23 cellular contexts compared by ENCODE assay signal in genomic region chr11:41281131-41281742, GRCh38.
DNase-seq lines count a peak whose midpoint lies in the region; ATAC-seq and TF ChIP-seq lines count a peak whose summit lies in the region.
"Had no signal": no experiment of that assay in that cellular context is flagged by ENCODE, and none has a peak within 500 bp of the region (broad histone marks: within the 10 kb centered on the region; RNA-seq: fewer than 3 reads in every experiment).

No MANE protein-coding gene starts in this region.

- TF ChIP-seq EP300 in stomach (IDR thresholded peaks at IDR 0.05) = no peak

- H3K4me3 ChIP-seq in AG10803 (ENCODE audit: low read length) (no peak overlapping the region), neural progenitor cell (no peak overlapping the region), stomach (no peak overlapping the region)
- H3K4me3 ChIP-seq: GM12878, lower lobe of right lung, SJSA1, uterus had no signal

- TF ChIP-seq POLR2A in stomach (IDR thresholded peaks at IDR 0.05) = no peak

- TF ChIP-seq CTCF in AG10803 (conservative IDR thresholded peaks at IDR 0.05; ENCODE audit: low read length) (no peak), neural progenitor cell (IDR thresholded peaks at IDR 0.05) (no peak), stomach (IDR thresholded peaks at IDR 0.05) (no peak)

- H3K27ac ChIP-seq in neural progenitor cell (no peak overlapping the region), stomach (no peak overlapping the region)
- H3K27ac ChIP-seq: lower lobe of right lung, SJSA1, uterus had no signal

- H3K9me3 ChIP-seq in neural progenitor cell (ENCODE audit: low read depth) (no peaks in the 10 kb centered on the region), stomach (no peaks in the 10 kb centered on the region)
- H3K9me3 ChIP-seq: lower lobe of right lung, SJSA1, uterus had no signal

- no peaks in the 10 kb centered on the region for H3K79me2 ChIP-seq in neural progenitor cell (ENCODE audit: low read depth)

- ATAC-seq in natural killer cell treated with Interleukin-12 subunit alpha and Interleukin-12 subunit beta and Interleukin-15 and Interleukin-18, amount 100 ng/mL, for 72 hours = no peak
- ATAC-seq: GM12878; lower lobe of right lung; sciatic nerve; stimulated activated naive CD8-positive, alpha-beta T cell treated with anti-CD3 and anti-CD28 coated beads, Interleukin-15, amount 100 ng/mL, for 72 hours had no signal

- peaks cover 58% of the 10 kb centered on the region for H3K4me1 Mint-ChIP-seq in neural progenitor cell
- no peaks in the 10 kb centered on the region for H3K4me1 Mint-ChIP-seq in natural killer cell treated with Interleukin-12 subunit alpha and Interleukin-12 subunit beta and Interleukin-15 and Interleukin-18, amount 100 ng/mL, for 72 hours (ENCODE audit: low read depth in 2 of 2)
- H3K4me1 Mint-ChIP-seq: stimulated activated naive CD8-positive, alpha-beta T cell treated with anti-CD3 and anti-CD28 coated beads, Interleukin-15, amount 100 ng/mL, for 72 hours had no signal

- H3K36me3 Mint-ChIP-seq in neural progenitor cell = no peaks in the 10 kb centered on the region
- no peaks in the 10 kb centered on the region for H3K36me3 Mint-ChIP-seq in natural killer cell treated with Interleukin-12 subunit alpha and Interleukin-12 subunit beta and Interleukin-15 and Interleukin-18, amount 100 ng/mL, for 72 hours

- H3K27ac Mint-ChIP-seq in neural progenitor cell = peak overlapping the region; percentile 40
- H3K27ac Mint-ChIP-seq in natural killer cell treated with Interleukin-12 subunit alpha and Interleukin-12 subunit beta and Interleukin-15 and Interleukin-18, amount 100 ng/mL, for 72 hours = no peak overlapping the region
- H3K27ac Mint-ChIP-seq: endodermal cell; stimulated activated naive CD8-positive, alpha-beta T cell treated with anti-CD3 and anti-CD28 coated beads, Interleukin-15, amount 100 ng/mL, for 72 hours had no signal

- no peak overlapping the region for H3K4me3 Mint-ChIP-seq in neural progenitor cell
- no peak overlapping the region for H3K4me3 Mint-ChIP-seq in natural killer cell treated with Interleukin-12 subunit alpha and Interleukin-12 subunit beta and Interleukin-15 and Interleukin-18, amount 100 ng/mL, for 72 hours
- H3K4me3 Mint-ChIP-seq: endodermal cell; stimulated activated naive CD8-positive, alpha-beta T cell treated with anti-CD3 and anti-CD28 coated beads, Interleukin-15, amount 100 ng/mL, for 72 hours had no signal

- H3K27me3 ChIP-seq in neural progenitor cell (no peaks in the 10 kb centered on the region), stomach (no peaks in the 10 kb centered on the region)
- H3K27me3 ChIP-seq: uterus had no signal

- no peaks in the 10 kb centered on the region for H4K20me1 ChIP-seq in neural progenitor cell (ENCODE audit: low read depth)

- H3F3A ChIP-seq in neural progenitor cell (ENCODE audit: low read depth) = no peaks in the 10 kb centered on the region

- peaks cover 25% of the 10 kb centered on the region for H3K4me1 ChIP-seq in neural progenitor cell
- no peaks in the 10 kb centered on the region for H3K4me1 ChIP-seq in stomach
- H3K4me1 ChIP-seq: lower lobe of right lung, SJSA1, uterus had no signal

- H3K36me3 ChIP-seq in neural progenitor cell (no peaks in the 10 kb centered on the region), stomach (no peaks in the 10 kb centered on the region)
- H3K36me3 ChIP-seq: lower lobe of right lung, SJSA1, uterus had no signal

- DNase-seq in AG10803 (ENCODE audit: low read depth) (peak; percentile 4), glomerular visceral epithelial cell (ENCODE audit: extremely low spot score) (peak; percentile 70), neural progenitor cell (ENCODE audit: low spot score) (no peak), mesenteric fat pad (ENCODE audit: low spot score) (no peak), ureter (ENCODE audit: low spot score) (no peak), stomach (no peak)
- DNase-seq in natural killer cell treated with Interleukin-12 subunit alpha and Interleukin-12 subunit beta and Interleukin-15 and Interleukin-18, amount 100 ng/mL, for 72 hours (ENCODE audit: low spot score) = no peak
- DNase-seq: activated CD4-positive, alpha-beta T cell treated with anti-CD3 and anti-CD28 coated beads for 48 hours; activated CD8-positive, alpha-beta memory T cell treated with anti-CD3 and anti-CD28 coated beads, Interleukin-2, amount 50 U/mL, for 4 hours; activated gamma-delta T cell treated with Interleukin-2 at 50 U/mL for 16 hours; amniotic stem cell; endodermal cell; lower lobe of right lung; MM.1S; NCI-H187; NCI-H446 treated with DMSO at 0.1 percent for 48 hours; stimulated activated CD4-positive, alpha-beta T cell treated with anti-CD3 and anti-CD28 coated beads, Interleukin-1b, Interleukin-23, amount 100 ng/mL, for 48 hours; stimulated activated naive CD8-positive, alpha-beta T cell treated with anti-CD3 and anti-CD28 coated beads, Interleukin-15, amount 100 ng/mL, for 72 hours; uterus had no signal

- WGBS in stomach, 5 donors = 60 to 80% (median 76%) methylated on average over 7 of the region's 7 CpGs

- H3K9me3 Mint-ChIP-seq in neural progenitor cell = no peaks in the 10 kb centered on the region
- peaks cover 23% of the 10 kb centered on the region for H3K9me3 Mint-ChIP-seq in natural killer cell treated with Interleukin-12 subunit alpha and Interleukin-12 subunit beta and Interleukin-15 and Interleukin-18, amount 100 ng/mL, for 72 hours
- H3K9me3 Mint-ChIP-seq: endodermal cell had no signal

- no peak overlapping the region for H2AFZ ChIP-seq in neural progenitor cell (replicated peaks)

- H3K4me2 ChIP-seq in neural progenitor cell = no peak overlapping the region

- intact Hi-C loops in stomach (cut with DNase I; ENCODE audit: low total_unique reads) = no loop called here

- H3K9ac ChIP-seq in neural progenitor cell = no peak overlapping the region

- H3K27me3 Mint-ChIP-seq in neural progenitor cell (ENCODE audit: insufficient read depth, low read depth) = no peaks in the 10 kb centered on the region
- H3K27me3 Mint-ChIP-seq in natural killer cell treated with Interleukin-12 subunit alpha and Interleukin-12 subunit beta and Interleukin-15 and Interleukin-18, amount 100 ng/mL, for 72 hours = no peaks in the 10 kb centered on the region
- H3K27me3 Mint-ChIP-seq: stimulated activated naive CD8-positive, alpha-beta T cell treated with anti-CD3 and anti-CD28 coated beads, Interleukin-15, amount 100 ng/mL, for 72 hours had no signal

TF ChIP-seq in PFSK-1, 5 proteins besides CTCF, POLR2A, EP300 and RAD21:
- TF ChIP-seq, protein P1, sequence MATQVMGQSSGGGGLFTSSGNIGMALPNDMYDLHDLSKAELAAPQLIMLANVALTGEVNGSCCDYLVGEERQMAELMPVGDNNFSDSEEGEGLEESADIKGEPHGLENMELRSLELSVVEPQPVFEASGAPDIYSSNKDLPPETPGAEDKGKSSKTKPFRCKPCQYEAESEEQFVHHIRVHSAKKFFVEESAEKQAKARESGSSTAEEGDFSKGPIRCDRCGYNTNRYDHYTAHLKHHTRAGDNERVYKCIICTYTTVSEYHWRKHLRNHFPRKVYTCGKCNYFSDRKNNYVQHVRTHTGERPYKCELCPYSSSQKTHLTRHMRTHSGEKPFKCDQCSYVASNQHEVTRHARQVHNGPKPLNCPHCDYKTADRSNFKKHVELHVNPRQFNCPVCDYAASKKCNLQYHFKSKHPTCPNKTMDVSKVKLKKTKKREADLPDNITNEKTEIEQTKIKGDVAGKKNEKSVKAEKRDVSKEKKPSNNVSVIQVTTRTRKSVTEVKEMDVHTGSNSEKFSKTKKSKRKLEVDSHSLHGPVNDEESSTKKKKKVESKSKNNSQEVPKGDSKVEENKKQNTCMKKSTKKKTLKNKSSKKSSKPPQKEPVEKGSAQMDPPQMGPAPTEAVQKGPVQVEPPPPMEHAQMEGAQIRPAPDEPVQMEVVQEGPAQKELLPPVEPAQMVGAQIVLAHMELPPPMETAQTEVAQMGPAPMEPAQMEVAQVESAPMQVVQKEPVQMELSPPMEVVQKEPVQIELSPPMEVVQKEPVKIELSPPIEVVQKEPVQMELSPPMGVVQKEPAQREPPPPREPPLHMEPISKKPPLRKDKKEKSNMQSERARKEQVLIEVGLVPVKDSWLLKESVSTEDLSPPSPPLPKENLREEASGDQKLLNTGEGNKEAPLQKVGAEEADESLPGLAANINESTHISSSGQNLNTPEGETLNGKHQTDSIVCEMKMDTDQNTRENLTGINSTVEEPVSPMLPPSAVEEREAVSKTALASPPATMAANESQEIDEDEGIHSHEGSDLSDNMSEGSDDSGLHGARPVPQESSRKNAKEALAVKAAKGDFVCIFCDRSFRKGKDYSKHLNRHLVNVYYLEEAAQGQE (IDR thresholded peaks at IDR 0.05; ENCODE audit: insufficient read depth in 1 of 2, low read depth in 2 of 2, low read length in 2 of 2) = no peak
- TF ChIP-seq FOXP2 (optimal IDR thresholded peaks at IDR 0.05; ENCODE audit: borderline replicate concordance, extremely low read depth, extremely low read length, insufficient read depth) (no peak), TAF1 (IDR thresholded peaks at IDR 0.05; ENCODE audit: borderline replicate concordance, insufficient read depth, low read length) (no peak), POLR2AphosphoS5 (IDR thresholded peaks at IDR 0.05; ENCODE audit: low read depth, low read length) (no peak), SIN3A (IDR thresholded peaks at IDR 0.05; ENCODE audit: borderline replicate concordance, insufficient read depth, low read length) (0 out of 2 replicates have a peak, but pooled peaks have one; percentile 22)

Comparison
In these comparisons a context has a peak if more than half of its experiments do, and no peak if none do; other contexts are left out.
1. DNase-seq: peak in AG10803 (single experiment) and glomerular visceral epithelial cell (single experiment); none in neural progenitor cell (single experiment), mesenteric fat pad (single experiment), ureter (single experiment), natural killer cell treated with Interleukin-12 subunit alpha and Interleukin-12 subunit beta and Interleukin-15 and Interleukin-18, amount 100 ng/mL, for 72 hours (single experiment) and stomach (single experiment).